In the genomic region with DNA sequence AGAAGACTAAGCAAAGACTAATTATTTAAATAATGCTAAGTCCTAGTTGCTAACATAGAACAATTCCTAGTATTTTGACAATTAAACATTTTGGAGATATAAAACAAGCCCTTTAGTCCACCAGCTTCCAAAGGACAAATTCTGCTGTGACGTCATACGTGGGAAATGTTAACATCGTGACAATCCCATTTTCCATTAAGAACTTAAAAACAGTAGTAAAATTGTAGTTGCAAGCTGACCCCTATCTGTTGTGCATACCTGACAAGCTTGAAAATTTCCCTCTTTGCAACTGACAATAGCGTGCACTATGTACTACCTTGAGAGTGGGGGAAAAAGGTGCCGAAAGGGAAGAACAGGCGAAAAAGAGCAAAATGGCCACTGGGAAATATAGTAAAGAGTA, we compare ENCODE assay signal across 7 cellular contexts.
"Had no signal": no experiment of that assay in that cellular context is flagged by ENCODE, and none has a peak within 500 bp of the region (broad histone marks: within the 10 kb centered on the region; RNA-seq: fewer than 3 reads in every experiment).

No MANE protein-coding gene starts in this region.

- H3K36me3 Mint-ChIP-seq: IgD-negative memory B cell had no signal

- H3K27ac Mint-ChIP-seq: IgD-negative memory B cell had no signal

- H3K4me3 Mint-ChIP-seq: IgD-negative memory B cell had no signal

- H3K4me1 Mint-ChIP-seq: IgD-negative memory B cell had no signal

- H3K9me3 Mint-ChIP-seq: IgD-negative memory B cell had no signal

- H3K9ac ChIP-seq: KMS-11 had no signal

- FAIRE-seq: HTR-8/SVneo had no signal

- DNase-seq: IMR-90, KBM-7, KG1 had no signal

- H3K27ac ChIP-seq: HL-60, KMS-11 had no signal

- H3K4me2 ChIP-seq: KMS-11 had no signal
